Comparison of ENCODE assay signal across 8 cellular contexts in the genomic region with DNA sequence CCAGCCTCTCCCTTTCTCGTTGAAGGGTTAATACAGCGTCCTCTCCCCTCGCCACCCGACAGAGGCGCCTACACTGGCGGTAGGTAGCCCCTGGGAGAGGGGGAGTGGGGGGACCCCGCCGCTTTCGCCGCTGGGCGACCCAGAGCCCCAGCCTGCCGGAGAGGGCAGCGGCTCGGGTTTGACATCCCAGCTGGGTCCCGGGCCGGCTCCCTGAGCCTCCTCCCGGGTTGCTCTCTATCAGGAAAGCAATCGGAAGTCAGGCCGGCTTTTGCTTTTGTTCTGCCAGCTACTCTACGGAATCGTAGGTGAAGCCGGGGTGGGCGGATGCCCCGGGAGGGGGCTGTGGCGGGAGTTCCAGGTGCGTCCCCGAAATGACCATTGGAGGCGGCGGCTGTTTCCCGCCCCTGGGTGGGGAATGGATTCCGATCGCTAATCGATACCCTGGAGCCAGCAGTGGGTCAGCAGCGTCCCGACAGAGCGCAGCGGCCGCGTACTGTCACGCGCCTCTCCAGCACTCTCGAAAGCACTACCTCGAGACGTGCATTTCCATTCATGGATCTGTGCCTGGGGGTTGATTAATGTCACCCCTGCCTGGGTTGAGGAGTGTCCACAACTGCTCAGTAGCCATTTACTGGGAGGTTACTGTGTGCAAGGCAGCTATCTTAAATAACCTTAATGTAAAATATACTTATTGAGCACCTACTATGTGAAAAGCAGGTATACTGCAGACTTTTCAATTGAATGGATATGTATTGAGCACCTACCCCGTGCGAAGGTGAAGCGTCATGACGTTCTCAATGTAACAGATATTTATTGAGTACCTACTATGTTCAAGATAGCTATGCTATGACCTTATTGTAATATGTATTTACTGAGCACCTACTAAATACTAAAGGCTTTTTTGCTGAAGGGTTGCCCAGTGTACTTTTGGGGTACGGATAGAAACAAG. TPM values are rescaled to one million over a fixed set of nuclear protein-coding genes. Genes with fewer than 3 reads are reported as not detected.
A peak's percentile ranks its signal among the peaks of the same experiment; 100 is the strongest.
DNase-seq lines count a peak whose midpoint lies in the region; ATAC-seq and TF ChIP-seq lines count a peak whose summit lies in the region.

No MANE protein-coding gene starts in this region.

- TF ChIP-seq CTCF in CD14-positive monocyte (IDR thresholded peaks at IDR 0.05) (no peak), GM20000 (IDR thresholded peaks at IDR 0.05; ENCODE audit: extremely low read depth, missing control alignments) (no peak)

- POLR2A ChIA-PET in activated CD8-positive, alpha-beta T cell treated with anti-CD3 and anti-CD28 coated beads, Interleukin-2, amount 10 ng/mL, durations not matched to agents 7 days and 5 days (lab: Charles Lee) = no interaction called here

- no peaks in the 10 kb centered on the region for H3K36me3 Mint-ChIP-seq in activated T-cell treated with anti-CD3 and anti-CD28 coated beads, Interleukin-2, amount 50 U/mL, for 24 hours (ENCODE audit: low read depth)
- no peaks in the 10 kb centered on the region for H3K36me3 Mint-ChIP-seq in activated CD8-positive, alpha-beta T cell treated with anti-CD3 and anti-CD28 coated beads, Interleukin-2, amount 10 ng/mL, durations not matched to agents 7 days and 5 days (ENCODE audit: low read depth)
- no peaks in the 10 kb centered on the region for H3K36me3 Mint-ChIP-seq in CD14-positive monocyte

- H3K9ac ChIP-seq in iPS-15b (ENCODE audit: low read depth, low read length) = no peak overlapping the region

- CTCF ChIA-PET in activated CD8-positive, alpha-beta T cell treated with anti-CD3 and anti-CD28 coated beads, Interleukin-2, amount 10 ng/mL, durations not matched to agents 7 days and 5 days (lab: Charles Lee) = interaction anchor here (1.5 kb wide), 1 partner anchor 26 kb away, joined by 3 read pairs; no protein-coding TSS in a partner anchor

- no peak overlapping the region for H3K27ac Mint-ChIP-seq in activated T-cell treated with anti-CD3 and anti-CD28 coated beads, Interleukin-2, amount 50 U/mL, for 24 hours
- H3K27ac Mint-ChIP-seq in activated CD8-positive, alpha-beta T cell treated with anti-CD3 and anti-CD28 coated beads, Interleukin-2, amount 10 ng/mL, durations not matched to agents 7 days and 5 days = no peak overlapping the region
- H3K27ac Mint-ChIP-seq in CD14-positive monocyte = no peak overlapping the region

- H3K9me3 ChIP-seq in iPS-15b (ENCODE audit: control insufficient read depth, insufficient read depth, low read length) = no peaks in the 10 kb centered on the region

- intact Hi-C loops in CD14-positive monocyte (cut with micrococcal nuclease) = no loop called here

- no peak for DNase-seq in activated T-cell treated with anti-CD3 and anti-CD28 coated beads, Interleukin-2, amount 50 U/mL, for 24 hours
- DNase-seq in activated T-cell treated with anti-CD3 and anti-CD28 coated beads, Interleukin-2, amount 50 U/mL, for 1 hour = no peak
- no peak for DNase-seq in activated CD8-positive, alpha-beta T cell treated with anti-CD3 and anti-CD28 coated beads, Interleukin-2, amount 10 ng/mL, durations not matched to agents 7 days and 5 days
- DNase-seq in EL = no peak
- DNase-seq in CD14-positive monocyte (ENCODE audit: low spot score) = no peak
- DNase-seq in GM20000 (ENCODE audit: low spot score) = no peak

- H3K4me3 ChIP-seq in iPS-15b (ENCODE audit: low read depth, low read length) (peak overlapping the region; percentile 72), skin epidermis (peak overlapping the region; percentile 16 to 52 (median 37))

- peaks cover 75% of the 10 kb centered on the region for H3K27me3 ChIP-seq in iPS-15b (ENCODE audit: control insufficient read depth, insufficient read depth, low read length)

- H3K4me1 Mint-ChIP-seq in activated T-cell treated with anti-CD3 and anti-CD28 coated beads, Interleukin-2, amount 50 U/mL, for 24 hours (ENCODE audit: low read depth) = peaks cover 7% of the 10 kb centered on the region
- no peaks in the 10 kb centered on the region for H3K4me1 Mint-ChIP-seq in activated CD8-positive, alpha-beta T cell treated with anti-CD3 and anti-CD28 coated beads, Interleukin-2, amount 10 ng/mL, durations not matched to agents 7 days and 5 days (ENCODE audit: low read depth)
- no peaks in the 10 kb centered on the region for H3K4me1 Mint-ChIP-seq in CD14-positive monocyte

- H3K36me3 ChIP-seq in iPS-15b (ENCODE audit: control insufficient read depth, insufficient read depth, low read length) = no peaks in the 10 kb centered on the region

- H3K27ac ChIP-seq in skin epidermis = peak overlapping the region in 5 of 21 experiments; percentile 23 to 65 (median 36)

- peaks cover 70% of the 10 kb centered on the region for H3K27me3 Mint-ChIP-seq in activated T-cell treated with anti-CD3 and anti-CD28 coated beads, Interleukin-2, amount 50 U/mL, for 24 hours
- peaks cover 61% of the 10 kb centered on the region for H3K27me3 Mint-ChIP-seq in activated CD8-positive, alpha-beta T cell treated with anti-CD3 and anti-CD28 coated beads, Interleukin-2, amount 10 ng/mL, durations not matched to agents 7 days and 5 days (ENCODE audit: low read depth)
- H3K27me3 Mint-ChIP-seq in CD14-positive monocyte (ENCODE audit: low read depth in 3 of 3) = peaks cover 61 to 74% (median 72%) of the 10 kb centered on the region in 3 donors

- H3K9me3 Mint-ChIP-seq in activated T-cell treated with anti-CD3 and anti-CD28 coated beads, Interleukin-2, amount 50 U/mL, for 24 hours = peaks cover 3% of the 10 kb centered on the region
- H3K9me3 Mint-ChIP-seq in activated CD8-positive, alpha-beta T cell treated with anti-CD3 and anti-CD28 coated beads, Interleukin-2, amount 10 ng/mL, durations not matched to agents 7 days and 5 days (ENCODE audit: insufficient read depth) = no peaks in the 10 kb centered on the region
- peaks cover 1 to 22% (median 11%) of the 10 kb centered on the region in 7 donors for H3K9me3 Mint-ChIP-seq in CD14-positive monocyte

- no peak for ATAC-seq in activated CD8-positive, alpha-beta T cell treated with anti-CD3 and anti-CD28 coated beads, Interleukin-2, amount 10 ng/mL, durations not matched to agents 7 days and 5 days

- H3K4me1 ChIP-seq in iPS-15b (ENCODE audit: control insufficient read depth, insufficient read depth, low read length) = peaks cover 6% of the 10 kb centered on the region

- peak overlapping the region; percentile 18 for H3K4me3 Mint-ChIP-seq in activated T-cell treated with anti-CD3 and anti-CD28 coated beads, Interleukin-2, amount 50 U/mL, for 24 hours
- peak overlapping the region; percentile 15 for H3K4me3 Mint-ChIP-seq in activated CD8-positive, alpha-beta T cell treated with anti-CD3 and anti-CD28 coated beads, Interleukin-2, amount 10 ng/mL, durations not matched to agents 7 days and 5 days
- H3K4me3 Mint-ChIP-seq in CD14-positive monocyte = peak overlapping the region in 1 of 2 donors; percentile 39

RNA-seq across cellular contexts. Expression of a gene that starts 1.1 kb away (rescaled TPM):
- not detected for total RNA-seq in activated CD8-positive, alpha-beta T cell treated with anti-CD3 and anti-CD28 coated beads, Interleukin-2, amount 10 ng/mL, durations not matched to agents 7 days and 5 days
- not detected for polyA plus RNA-seq in CD14-positive monocyte
